ENCODE assay signal across 8 cellular contexts in genomic region chr18:49560277-49561126, GRCh38. TPM values are rescaled to one million over a fixed set of nuclear protein-coding genes. Genes with fewer than 3 reads are reported as not detected.
DNase-seq lines count a peak whose midpoint lies in the region; ATAC-seq and TF ChIP-seq lines count a peak whose summit lies in the region.

No MANE protein-coding gene starts in this region.

- TF ChIP-seq POLR2A in right lobe of liver (IDR thresholded peaks at IDR 0.05) (peak; percentile 69), upper lobe of left lung (IDR thresholded peaks at IDR 0.05) (no peak)

- dilution Hi-C loops in mammary epithelial cell (cut with HindIII; ENCODE audit: low sequenced_read_pairs), result no loop called here

- intact Hi-C loops in Caco-2 (cut with micrococcal nuclease; ENCODE audit: unreplicated experiment), result loop anchor here (2.0 to 5.0 kb wide), 4 partner anchors 33 to 298 kb away; no protein-coding TSS in a partner anchor
- intact Hi-C loops in mammary epithelial cell (cut with micrococcal nuclease), result loop anchor here (10.0 kb wide), 1 partner anchor 134 kb away; no protein-coding TSS in a partner anchor
- intact Hi-C loops in right lobe of liver (cut with DNase I), result loop anchor here in 1 of 2 donors (10.0 kb wide), 2 partner anchors 64 to 304 kb away; no protein-coding TSS in a partner anchor

- POLR2A ChIA-PET in Caco-2 (lab: Charles Lee), result interaction anchor here (0.6 to 0.7 kb wide), 2 partner anchors 166 to 170 kb away, joined by 3 read pairs; no protein-coding TSS in a partner anchor

- H3K27ac Mint-ChIP-seq in Caco-2 (ENCODE audit: unreplicated experiment), result peak overlapping the region; percentile 92

- DNase-seq in Caco-2 (peak; percentile 39 to 46), NCI-H1694 treated with DMSO at 0.1 percent for 48 hours (lab: John Stamatoyannopoulos, UW) (peak; percentile 45), mammary epithelial cell (peak; percentile 43), right lobe of liver (peak; percentile 44 to 70 (median 66)), upper lobe of left lung (peak in 1 of 2 donors; percentile 79), KG1 (lab: John Stamatoyannopoulos, UW) (no peak), Ammon's horn (ENCODE audit: low spot score) (no peak)

- WGBS in mammary epithelial cell (ENCODE audit: low coverage, missing lambda C conversion rate), result 11% methylated on average over 39 of the region's 40 CpGs
- 5% methylated on average over 19 of the region's 40 CpGs for WGBS in right lobe of liver (ENCODE audit: insufficient coverage, low coverage, low lambda C conversion rate, missing lambda C conversion rate)
- WGBS in upper lobe of left lung, 2 donors, result 2 to 6% methylated on average over 14 to 38 of the region's 40 CpGs

- H3K4me1 ChIP-seq in Caco-2 (no peaks in the 10 kb centered on the region), mammary epithelial cell (ENCODE audit: insufficient read depth, low read length) (peaks cover 28% of the 10 kb centered on the region), right lobe of liver (peaks cover 0 to 25% (median 3%) of the 10 kb centered on the region in 4 donors), upper lobe of left lung (peaks cover 21 to 34% (median 30%) of the 10 kb centered on the region in 4 donors)

- H3K27ac ChIP-seq in mammary epithelial cell (ENCODE audit: insufficient read depth, low read depth, low read length) (no peak overlapping the region), right lobe of liver (peak overlapping the region; percentile 39 to 55 (median 41)), upper lobe of left lung (no peak overlapping the region)

- ATAC-seq in right lobe of liver (peak; percentile 17 to 55 (median 36)), upper lobe of left lung (ENCODE audit: low FRiP score in 2 of 2) (peak in 1 of 2 donors; percentile 60), GM21447 (IDR thresholded peaks at IDR 0.05; ENCODE audit: unreplicated experiment) (no peak)

- in situ Hi-C loops in mammary epithelial cell (cut with MboI; ENCODE audit: low sequenced_read_pairs in 2 of 2), result loop anchor here in 1 of 2 donors (10.0 kb wide), 1 partner anchor 204 kb away; no protein-coding TSS in a partner anchor

- TF ChIP-seq EP300 in upper lobe of left lung (IDR thresholded peaks at IDR 0.05), result no peak

- peak overlapping the region; percentile 89 for H3K4me2 ChIP-seq in mammary epithelial cell (ENCODE audit: insufficient read depth, low read depth, low read length)

- TF ChIP-seq CTCF in Caco-2 (IDR thresholded peaks at IDR 0.05; ENCODE audit: insufficient read depth in 1 of 2, low read depth in 1 of 2, low read length in 1 of 2, severe bottlenecking in 1 of 2, unreplicated experiment in 1 of 2) (no peak), mammary epithelial cell (conservative IDR thresholded peaks at IDR 0.05 in 1 of 2, IDR thresholded peaks at IDR 0.05 in 1 of 2; ENCODE audit: extremely low read depth in 1 of 2, insufficient read depth in 1 of 2, low read depth in 1 of 2, low read length in 2 of 2) (no peak), right lobe of liver (IDR thresholded peaks at IDR 0.05) (no peak), upper lobe of left lung (IDR thresholded peaks at IDR 0.05) (no peak)

- H3K9me3 ChIP-seq in Caco-2 (no peaks in the 10 kb centered on the region), mammary epithelial cell (replicated peaks; ENCODE audit: insufficient read depth, low read length) (no peaks in the 10 kb centered on the region), right lobe of liver (no peaks in the 10 kb centered on the region), upper lobe of left lung (no peaks in the 10 kb centered on the region)

- H3K4me1 Mint-ChIP-seq in Caco-2 (ENCODE audit: low read depth, unreplicated experiment), result no peaks in the 10 kb centered on the region

- BruUV-seq in Caco-2 (replicated peaks; lab: Mats Ljungman, UMichigan) (no TSS peak), mammary epithelial cell (replicated peaks; lab: Mats Ljungman, UMichigan) (no TSS peak)

- H2AFZ ChIP-seq in mammary epithelial cell (ENCODE audit: low read depth, low read length), result peak overlapping the region; percentile 91

- H3K9ac ChIP-seq in mammary epithelial cell (ENCODE audit: insufficient read depth, low read length), result peak overlapping the region; percentile 44

- peak overlapping the region; percentile 98 for H3K4me3 Mint-ChIP-seq in Caco-2 (ENCODE audit: unreplicated experiment)

- H3K36me3 ChIP-seq in Caco-2 (ENCODE audit: control insufficient read depth, insufficient read depth, low read length) (no peaks in the 10 kb centered on the region), mammary epithelial cell (ENCODE audit: insufficient read depth, low read length) (peaks cover 4% of the 10 kb centered on the region), right lobe of liver (peaks cover 0 to 5% (median 0%) of the 10 kb centered on the region in 4 donors), upper lobe of left lung (no peaks in the 10 kb centered on the region)

- no peaks in the 10 kb centered on the region for H3K27me3 Mint-ChIP-seq in Caco-2 (ENCODE audit: insufficient read depth, unreplicated experiment)

- H3K9me3 Mint-ChIP-seq in Caco-2 (ENCODE audit: unreplicated experiment), result no peaks in the 10 kb centered on the region

- peaks cover 34% of the 10 kb centered on the region for H3K79me2 ChIP-seq in mammary epithelial cell (ENCODE audit: insufficient read depth, low read length)

- H4K20me1 ChIP-seq in mammary epithelial cell (ENCODE audit: insufficient read depth, low read length), result no peaks in the 10 kb centered on the region

- CTCF ChIA-PET in Caco-2 (lab: Charles Lee) (interaction anchor here (1.0 to 1.5 kb wide), 2 partner anchors 166 to 206 kb away, joined by 3 read pairs; no protein-coding TSS in a partner anchor), mammary epithelial cell (lab: Charles Lee; ENCODE audit: low non-redundant PET) (interaction anchor here (0.6 to 0.7 kb wide), 2 partner anchors 152 to 298 kb away, joined by 5 read pairs; no protein-coding TSS in a partner anchor)

- H3K27me3 ChIP-seq in Caco-2 (replicated peaks; ENCODE audit: control insufficient read depth, insufficient read depth, low read length), result no peaks in the 10 kb centered on the region
- H3K27me3 ChIP-seq in mammary epithelial cell (ENCODE audit: insufficient read depth, low read length), result no peaks in the 10 kb centered on the region
- H3K27me3 ChIP-seq in right lobe of liver, result no peaks in the 10 kb centered on the region
- peaks cover 0 to 11% (median 5%) of the 10 kb centered on the region in 4 donors for H3K27me3 ChIP-seq in upper lobe of left lung

- H3K4me3 ChIP-seq in Caco-2 (ENCODE audit: low read depth, low read length) (peak overlapping the region; percentile 56), mammary epithelial cell (replicated peaks in 1 of 3; ENCODE audit: insufficient read depth in 1 of 3, low read depth in 2 of 3, low read length in 3 of 3) (peak overlapping the region; percentile 40 to 70 (median 58)), right lobe of liver (peak overlapping the region; percentile 50 to 95 (median 86)), upper lobe of left lung (peak overlapping the region; percentile 10 to 52 (median 38))

- H3K36me3 Mint-ChIP-seq in Caco-2 (ENCODE audit: insufficient read depth, unreplicated experiment), result peaks cover 24% of the 10 kb centered on the region

RNA-seq across cellular contexts. Expression of gene LIPG, which starts 1.4 kb away (rescaled TPM):
- total RNA-seq in Caco-2 (2022) (86.7 and 87.5 TPM in 2 replicates), mammary epithelial cell (100 to 1,000 TPM in 1 of 2 donors, 10 to 100 TPM in 1; 78.8 to 153 TPM), right lobe of liver (100 to 1,000 TPM in 1 of 6 experiments, 10 to 100 TPM in 5; 35.0 to 120 (median 59.1) TPM), upper lobe of left lung (10 to 100 TPM in 1 of 6 donors, 1 to 10 TPM in 5; 1.9 to 12.2 (median 4.5) TPM)
- 45.5 TPM for polyA plus RNA-seq in mammary epithelial cell
- 64.0 TPM for polyA minus RNA-seq in mammary epithelial cell

Comparison
In these comparisons a context has a peak if more than half of its experiments do, and no peak if none do; other contexts are left out.
1. DNase-seq: peak in Caco-2 (2 of 2), NCI-H1694 treated with DMSO at 0.1 percent for 48 hours (single experiment), mammary epithelial cell (single experiment) and right lobe of liver (3 of 3); none in KG1 (single experiment) and Ammon's horn (single experiment).
2. H3K27ac ChIP-seq: peak in right lobe of liver (3 of 3); none in mammary epithelial cell (single experiment) and upper lobe of left lung (0 of 4).
3. Peak in every context shown above with its lines, with median percentiles within 50 percentile points of each other: H3K4me3 ChIP-seq.